Comparison of ENCODE assay signal across 26 cellular contexts in the genomic region with DNA sequence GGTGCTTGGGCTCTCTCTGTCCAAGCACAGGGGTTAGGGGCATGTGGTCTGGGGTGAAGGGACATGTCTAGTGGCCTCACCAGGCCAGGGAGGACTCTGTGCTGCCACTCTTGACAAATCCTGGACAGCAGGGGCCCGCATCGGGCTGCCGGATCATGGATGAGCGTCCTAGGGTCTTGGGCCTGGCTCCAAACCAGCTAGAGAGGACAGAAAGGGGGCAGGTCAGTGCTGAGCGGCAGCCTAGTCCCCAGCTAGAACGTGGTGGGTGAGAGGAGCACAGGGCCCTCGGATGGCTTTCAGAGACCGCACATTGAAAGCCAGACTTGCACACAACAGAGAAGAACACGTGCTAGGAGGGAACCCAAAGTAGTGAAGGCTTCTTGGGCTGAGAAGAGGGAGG.
"Had no signal": no experiment of that assay in that cellular context is flagged by ENCODE, and none has a peak within 500 bp of the region (broad histone marks: within the 10 kb centered on the region; RNA-seq: fewer than 3 reads in every experiment).

No MANE protein-coding gene starts in this region.

- H3K27me3 Mint-ChIP-seq: activated CD4-positive, alpha-beta memory T cell treated with anti-CD3 and anti-CD28 coated beads, Interleukin-2, amount 10 ng/mL, durations not matched to agents 7 days and 5 days; activated CD4-positive, alpha-beta T cell treated with anti-CD3 and anti-CD28 coated beads, Interleukin-2, amount 10 ng/mL, durations not matched to agents 7 days and 5 days; activated naive CD4-positive, alpha-beta T cell treated with anti-CD3 and anti-CD28 coated beads, Interleukin-2, amount 50 U/mL, for 24 hours; activated T-cell treated with anti-CD3 and anti-CD28 coated beads, Interleukin-2, amount 50 U/mL, for 24 hours; activated T-helper 17 cell treated with anti-CD3 and anti-CD28 coated beads, Interleukin-2, amount 50 U/mL, for 72 hours; natural killer cell treated with Interleukin-12 subunit alpha and Interleukin-12 subunit beta and Interleukin-15 and Interleukin-18, amount 100 ng/mL, for 72 hours; T-helper 17 cell had no signal

- H3K9me3 Mint-ChIP-seq: activated CD4-positive, alpha-beta memory T cell treated with anti-CD3 and anti-CD28 coated beads, Interleukin-2, amount 10 ng/mL, durations not matched to agents 7 days and 5 days; activated CD4-positive, alpha-beta T cell treated with anti-CD3 and anti-CD28 coated beads, Interleukin-2, amount 10 ng/mL, durations not matched to agents 7 days and 5 days; activated naive CD4-positive, alpha-beta T cell treated with anti-CD3 and anti-CD28 coated beads, Interleukin-2, amount 50 U/mL, for 24 hours; activated T-cell treated with anti-CD3 and anti-CD28 coated beads, Interleukin-2, amount 50 U/mL, for 24 hours; activated T-helper 17 cell treated with anti-CD3 and anti-CD28 coated beads, Interleukin-2, amount 50 U/mL, for 72 hours; natural killer cell treated with Interleukin-12 subunit alpha and Interleukin-12 subunit beta and Interleukin-15 and Interleukin-18, amount 100 ng/mL, for 72 hours; WTC11 had no signal

- H3K4me3 Mint-ChIP-seq: activated CD4-positive, alpha-beta memory T cell treated with anti-CD3 and anti-CD28 coated beads, Interleukin-2, amount 10 ng/mL, durations not matched to agents 7 days and 5 days; activated CD4-positive, alpha-beta T cell treated with anti-CD3 and anti-CD28 coated beads, Interleukin-2, amount 10 ng/mL, durations not matched to agents 7 days and 5 days; activated naive CD4-positive, alpha-beta T cell treated with anti-CD3 and anti-CD28 coated beads, Interleukin-2, amount 50 U/mL, for 24 hours; activated T-cell treated with anti-CD3 and anti-CD28 coated beads, Interleukin-2, amount 50 U/mL, for 24 hours; activated T-helper 17 cell treated with anti-CD3 and anti-CD28 coated beads, Interleukin-2, amount 50 U/mL, for 72 hours; T-helper 17 cell; WTC11 had no signal

- H3K4me1 ChIP-seq: foreskin keratinocyte, lower lobe of right lung, pancreas had no signal

- ATAC-seq: activated T-helper 17 cell treated with anti-CD3 and anti-CD28 coated beads, Interleukin-2, amount 50 U/mL, for 72 hours; lower lobe of right lung; mucosa of descending colon; natural killer cell treated with Interleukin-12 subunit alpha and Interleukin-12 subunit beta and Interleukin-15 and Interleukin-18, amount 100 ng/mL, for 72 hours; right cardiac atrium; T-helper 17 cell had no signal

- DNase-seq: activated CD4-positive, alpha-beta memory T cell treated with anti-CD3 and anti-CD28 coated beads, Interleukin-2, amount 10 ng/mL, durations not matched to agents 7 days and 5 days; activated CD4-positive, alpha-beta T cell treated with anti-CD3 and anti-CD28 coated beads for 1 hour; activated CD4-positive, alpha-beta T cell treated with anti-CD3 and anti-CD28 coated beads, Interleukin-2, amount 10 ng/mL, durations not matched to agents 7 days and 5 days; activated CD8-positive, alpha-beta memory T cell treated with anti-CD3 and anti-CD28 coated beads, Interleukin-2, amount 50 U/mL, for 48 hours; activated gamma-delta T cell treated with Interleukin-2 at 50 U/mL for 16 hours; activated T-cell treated with anti-CD3 and anti-CD28 coated beads, Interleukin-2, amount 50 U/mL, for 24 hours; dermis blood vessel endothelial cell; effector CD4-positive, alpha-beta T cell; foreskin keratinocyte; heart right ventricle; lower lobe of right lung; mesendoderm; nucleus accumbens; stimulated activated CD4-positive, alpha-beta T cell treated with anti-CD3 and anti-CD28 coated beads, Interleukin-15, amount 100 ng/mL, for 24 hours; stimulated activated naive CD4-positive, alpha-beta T cell treated with Interleukin-2 at 50 U/mL for 16 hours; T-helper 17 cell had no signal

- H3K36me3 Mint-ChIP-seq: activated naive CD4-positive, alpha-beta T cell treated with anti-CD3 and anti-CD28 coated beads, Interleukin-2, amount 50 U/mL, for 24 hours; natural killer cell treated with Interleukin-12 subunit alpha and Interleukin-12 subunit beta and Interleukin-15 and Interleukin-18, amount 100 ng/mL, for 72 hours; WTC11 had no signal

- H3K4me3 ChIP-seq: esophagus muscularis mucosa, heart right ventricle, lower lobe of right lung, mucosa of descending colon, pancreas, tibial nerve had no signal

- H3K4me1 Mint-ChIP-seq: activated CD4-positive, alpha-beta memory T cell treated with anti-CD3 and anti-CD28 coated beads, Interleukin-2, amount 10 ng/mL, durations not matched to agents 7 days and 5 days; activated naive CD4-positive, alpha-beta T cell treated with anti-CD3 and anti-CD28 coated beads, Interleukin-2, amount 50 U/mL, for 24 hours; activated T-helper 17 cell treated with anti-CD3 and anti-CD28 coated beads, Interleukin-2, amount 50 U/mL, for 72 hours had no signal

- H3K36me3 ChIP-seq: heart right ventricle, lower lobe of right lung, pancreas had no signal

- FAIRE-seq: colon, pancreas had no signal

- H3K27me3 ChIP-seq: esophagus muscularis mucosa, foreskin keratinocyte, pancreas, tibial nerve had no signal

- H3K9me3 ChIP-seq: esophagus muscularis mucosa, heart right ventricle, lower lobe of right lung, mucosa of descending colon, pancreas, tibial nerve had no signal

- H3K27ac ChIP-seq: foreskin keratinocyte, heart right ventricle, lower lobe of right lung, pancreas had no signal

- H3K27ac Mint-ChIP-seq: activated CD4-positive, alpha-beta memory T cell treated with anti-CD3 and anti-CD28 coated beads, Interleukin-2, amount 10 ng/mL, durations not matched to agents 7 days and 5 days; activated CD4-positive, alpha-beta T cell treated with anti-CD3 and anti-CD28 coated beads, Interleukin-2, amount 10 ng/mL, durations not matched to agents 7 days and 5 days; activated naive CD4-positive, alpha-beta T cell treated with anti-CD3 and anti-CD28 coated beads, Interleukin-2, amount 50 U/mL, for 24 hours; activated T-cell treated with anti-CD3 and anti-CD28 coated beads, Interleukin-2, amount 50 U/mL, for 24 hours; activated T-helper 17 cell treated with anti-CD3 and anti-CD28 coated beads, Interleukin-2, amount 50 U/mL, for 72 hours; WTC11 had no signal
